In the genomic region with DNA sequence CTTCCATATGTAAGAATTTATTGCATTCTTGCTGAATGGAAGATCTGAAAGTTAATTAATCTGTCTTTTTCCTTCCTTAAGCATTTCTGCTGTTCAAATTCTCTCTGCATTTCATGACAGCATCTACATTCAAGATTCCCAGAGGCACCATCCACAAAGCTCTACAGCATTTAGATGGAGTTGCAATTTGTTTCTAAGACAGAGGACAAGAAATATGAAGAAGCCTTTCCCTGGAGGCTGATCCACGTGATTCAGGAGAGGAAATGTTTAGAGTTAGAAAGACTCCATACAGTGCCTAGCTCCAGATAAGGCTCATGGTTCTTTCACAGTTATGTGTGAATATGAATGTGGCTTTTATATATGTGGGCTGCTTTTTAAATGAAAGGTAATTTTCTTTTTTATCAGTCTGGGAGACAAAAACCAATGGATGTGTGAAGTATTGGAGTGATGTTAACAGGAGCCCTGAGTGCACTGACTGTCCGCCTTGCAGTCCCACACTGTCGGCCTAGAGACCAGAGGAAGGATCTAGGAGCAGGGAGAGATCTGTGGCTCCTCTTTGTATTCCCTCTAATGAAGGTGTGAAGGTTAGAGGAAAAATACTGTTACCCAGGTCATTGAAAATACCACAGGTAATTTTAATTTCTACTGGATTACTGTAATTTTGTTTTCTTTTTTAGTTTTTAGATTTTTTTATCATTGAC, we compare ENCODE assay signal across 1 cellular context.
TF ChIP-seq lines count a peak whose summit lies in the region.

No MANE protein-coding gene starts in this region.

TF ChIP-seq in WTC11, 78 proteins besides CTCF, POLR2A, EP300 and RAD21 (continued from another document):
- TF ChIP-seq, protein P1, sequence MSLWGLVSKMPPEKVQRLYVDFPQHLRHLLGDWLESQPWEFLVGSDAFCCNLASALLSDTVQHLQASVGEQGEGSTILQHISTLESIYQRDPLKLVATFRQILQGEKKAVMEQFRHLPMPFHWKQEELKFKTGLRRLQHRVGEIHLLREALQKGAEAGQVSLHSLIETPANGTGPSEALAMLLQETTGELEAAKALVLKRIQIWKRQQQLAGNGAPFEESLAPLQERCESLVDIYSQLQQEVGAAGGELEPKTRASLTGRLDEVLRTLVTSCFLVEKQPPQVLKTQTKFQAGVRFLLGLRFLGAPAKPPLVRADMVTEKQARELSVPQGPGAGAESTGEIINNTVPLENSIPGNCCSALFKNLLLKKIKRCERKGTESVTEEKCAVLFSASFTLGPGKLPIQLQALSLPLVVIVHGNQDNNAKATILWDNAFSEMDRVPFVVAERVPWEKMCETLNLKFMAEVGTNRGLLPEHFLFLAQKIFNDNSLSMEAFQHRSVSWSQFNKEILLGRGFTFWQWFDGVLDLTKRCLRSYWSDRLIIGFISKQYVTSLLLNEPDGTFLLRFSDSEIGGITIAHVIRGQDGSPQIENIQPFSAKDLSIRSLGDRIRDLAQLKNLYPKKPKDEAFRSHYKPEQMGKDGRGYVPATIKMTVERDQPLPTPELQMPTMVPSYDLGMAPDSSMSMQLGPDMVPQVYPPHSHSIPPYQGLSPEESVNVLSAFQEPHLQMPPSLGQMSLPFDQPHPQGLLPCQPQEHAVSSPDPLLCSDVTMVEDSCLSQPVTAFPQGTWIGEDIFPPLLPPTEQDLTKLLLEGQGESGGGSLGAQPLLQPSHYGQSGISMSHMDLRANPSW (CRISPR knock-in tag; conservative IDR thresholded peaks at IDR 0.05; ENCODE audit: low read depth): no peak
- TF ChIP-seq, protein P2, sequence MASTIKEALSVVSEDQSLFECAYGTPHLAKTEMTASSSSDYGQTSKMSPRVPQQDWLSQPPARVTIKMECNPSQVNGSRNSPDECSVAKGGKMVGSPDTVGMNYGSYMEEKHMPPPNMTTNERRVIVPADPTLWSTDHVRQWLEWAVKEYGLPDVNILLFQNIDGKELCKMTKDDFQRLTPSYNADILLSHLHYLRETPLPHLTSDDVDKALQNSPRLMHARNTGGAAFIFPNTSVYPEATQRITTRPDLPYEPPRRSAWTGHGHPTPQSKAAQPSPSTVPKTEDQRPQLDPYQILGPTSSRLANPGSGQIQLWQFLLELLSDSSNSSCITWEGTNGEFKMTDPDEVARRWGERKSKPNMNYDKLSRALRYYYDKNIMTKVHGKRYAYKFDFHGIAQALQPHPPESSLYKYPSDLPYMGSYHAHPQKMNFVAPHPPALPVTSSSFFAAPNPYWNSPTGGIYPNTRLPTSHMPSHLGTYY (CRISPR knock-in tag; IDR thresholded peaks at IDR 0.05): no peak
- TF ChIP-seq, protein P3, sequence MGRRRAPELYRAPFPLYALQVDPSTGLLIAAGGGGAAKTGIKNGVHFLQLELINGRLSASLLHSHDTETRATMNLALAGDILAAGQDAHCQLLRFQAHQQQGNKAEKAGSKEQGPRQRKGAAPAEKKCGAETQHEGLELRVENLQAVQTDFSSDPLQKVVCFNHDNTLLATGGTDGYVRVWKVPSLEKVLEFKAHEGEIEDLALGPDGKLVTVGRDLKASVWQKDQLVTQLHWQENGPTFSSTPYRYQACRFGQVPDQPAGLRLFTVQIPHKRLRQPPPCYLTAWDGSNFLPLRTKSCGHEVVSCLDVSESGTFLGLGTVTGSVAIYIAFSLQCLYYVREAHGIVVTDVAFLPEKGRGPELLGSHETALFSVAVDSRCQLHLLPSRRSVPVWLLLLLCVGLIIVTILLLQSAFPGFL (CRISPR knock-in tag; IDR thresholded peaks at IDR 0.05; ENCODE audit: borderline replicate concordance): no peak
- TF ChIP-seq, protein P4, sequence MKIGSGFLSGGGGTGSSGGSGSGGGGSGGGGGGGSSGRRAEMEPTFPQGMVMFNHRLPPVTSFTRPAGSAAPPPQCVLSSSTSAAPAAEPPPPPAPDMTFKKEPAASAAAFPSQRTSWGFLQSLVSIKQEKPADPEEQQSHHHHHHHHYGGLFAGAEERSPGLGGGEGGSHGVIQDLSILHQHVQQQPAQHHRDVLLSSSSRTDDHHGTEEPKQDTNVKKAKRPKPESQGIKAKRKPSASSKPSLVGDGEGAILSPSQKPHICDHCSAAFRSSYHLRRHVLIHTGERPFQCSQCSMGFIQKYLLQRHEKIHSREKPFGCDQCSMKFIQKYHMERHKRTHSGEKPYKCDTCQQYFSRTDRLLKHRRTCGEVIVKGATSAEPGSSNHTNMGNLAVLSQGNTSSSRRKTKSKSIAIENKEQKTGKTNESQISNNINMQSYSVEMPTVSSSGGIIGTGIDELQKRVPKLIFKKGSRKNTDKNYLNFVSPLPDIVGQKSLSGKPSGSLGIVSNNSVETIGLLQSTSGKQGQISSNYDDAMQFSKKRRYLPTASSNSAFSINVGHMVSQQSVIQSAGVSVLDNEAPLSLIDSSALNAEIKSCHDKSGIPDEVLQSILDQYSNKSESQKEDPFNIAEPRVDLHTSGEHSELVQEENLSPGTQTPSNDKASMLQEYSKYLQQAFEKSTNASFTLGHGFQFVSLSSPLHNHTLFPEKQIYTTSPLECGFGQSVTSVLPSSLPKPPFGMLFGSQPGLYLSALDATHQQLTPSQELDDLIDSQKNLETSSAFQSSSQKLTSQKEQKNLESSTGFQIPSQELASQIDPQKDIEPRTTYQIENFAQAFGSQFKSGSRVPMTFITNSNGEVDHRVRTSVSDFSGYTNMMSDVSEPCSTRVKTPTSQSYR (CRISPR knock-in tag; IDR thresholded peaks at IDR 0.05): no peak
- no peak for TF ChIP-seq TCF7 (CRISPR knock-in tag; IDR thresholded peaks at IDR 0.05; ENCODE audit: low read depth)
- no peak for TF ChIP-seq TP53 (CRISPR knock-in tag; IDR thresholded peaks at IDR 0.05)
- TF ChIP-seq MXD4 (CRISPR knock-in tag; IDR thresholded peaks at IDR 0.05; ENCODE audit: borderline replicate concordance): no peak
- TF ChIP-seq, protein P5, sequence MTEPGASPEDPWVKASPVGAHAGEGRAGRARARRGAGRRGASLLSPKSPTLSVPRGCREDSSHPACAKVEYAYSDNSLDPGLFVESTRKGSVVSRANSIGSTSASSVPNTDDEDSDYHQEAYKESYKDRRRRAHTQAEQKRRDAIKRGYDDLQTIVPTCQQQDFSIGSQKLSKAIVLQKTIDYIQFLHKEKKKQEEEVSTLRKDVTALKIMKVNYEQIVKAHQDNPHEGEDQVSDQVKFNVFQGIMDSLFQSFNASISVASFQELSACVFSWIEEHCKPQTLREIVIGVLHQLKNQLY (CRISPR knock-in tag; IDR thresholded peaks at IDR 0.05): no peak
- TF ChIP-seq, protein P6, sequence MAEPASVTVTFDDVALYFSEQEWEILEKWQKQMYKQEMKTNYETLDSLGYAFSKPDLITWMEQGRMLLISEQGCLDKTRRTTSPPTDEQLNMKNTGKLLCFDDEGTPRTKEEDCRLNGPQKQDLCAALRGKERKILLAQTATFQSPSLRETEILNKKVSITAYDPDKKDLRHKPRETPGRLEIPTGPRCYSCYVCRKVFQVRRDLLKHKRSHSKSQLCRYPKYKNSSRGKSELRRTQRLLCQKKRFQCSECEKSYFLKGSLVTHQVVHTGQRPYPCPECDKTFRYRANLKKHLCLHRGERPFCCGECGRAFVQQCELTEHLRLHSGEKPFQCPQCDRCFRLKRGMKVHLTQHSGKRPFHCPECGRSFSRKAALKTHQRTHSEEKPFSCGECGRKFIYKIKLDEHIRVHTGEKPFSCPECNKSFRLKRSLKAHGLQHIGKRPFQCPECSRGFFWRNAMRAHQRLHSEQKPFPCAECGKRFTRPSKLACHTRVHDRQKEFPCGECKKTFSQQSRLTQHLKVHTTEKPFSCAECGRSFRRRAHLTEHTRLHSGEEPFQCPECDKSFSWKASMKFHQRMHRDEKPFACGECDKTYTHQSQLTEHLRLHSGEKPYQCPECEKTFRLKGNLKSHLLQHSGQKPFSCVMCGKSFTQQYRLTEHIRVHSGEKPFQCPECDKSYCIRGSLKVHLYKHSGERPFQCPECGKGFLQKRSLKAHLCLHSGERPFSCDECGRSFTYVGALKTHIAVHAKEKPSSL (CRISPR knock-in tag; conservative IDR thresholded peaks at IDR 0.05): no peak
- TF ChIP-seq SMAD4 (CRISPR knock-in tag; IDR thresholded peaks at IDR 0.05): no peak
- TF ChIP-seq FOXP1 (CRISPR knock-in tag; IDR thresholded peaks at IDR 0.05; ENCODE audit: borderline replicate concordance): no peak
- no peak for TF ChIP-seq HMGA2 (CRISPR knock-in tag; IDR thresholded peaks at IDR 0.05)
- TF ChIP-seq, protein P7, sequence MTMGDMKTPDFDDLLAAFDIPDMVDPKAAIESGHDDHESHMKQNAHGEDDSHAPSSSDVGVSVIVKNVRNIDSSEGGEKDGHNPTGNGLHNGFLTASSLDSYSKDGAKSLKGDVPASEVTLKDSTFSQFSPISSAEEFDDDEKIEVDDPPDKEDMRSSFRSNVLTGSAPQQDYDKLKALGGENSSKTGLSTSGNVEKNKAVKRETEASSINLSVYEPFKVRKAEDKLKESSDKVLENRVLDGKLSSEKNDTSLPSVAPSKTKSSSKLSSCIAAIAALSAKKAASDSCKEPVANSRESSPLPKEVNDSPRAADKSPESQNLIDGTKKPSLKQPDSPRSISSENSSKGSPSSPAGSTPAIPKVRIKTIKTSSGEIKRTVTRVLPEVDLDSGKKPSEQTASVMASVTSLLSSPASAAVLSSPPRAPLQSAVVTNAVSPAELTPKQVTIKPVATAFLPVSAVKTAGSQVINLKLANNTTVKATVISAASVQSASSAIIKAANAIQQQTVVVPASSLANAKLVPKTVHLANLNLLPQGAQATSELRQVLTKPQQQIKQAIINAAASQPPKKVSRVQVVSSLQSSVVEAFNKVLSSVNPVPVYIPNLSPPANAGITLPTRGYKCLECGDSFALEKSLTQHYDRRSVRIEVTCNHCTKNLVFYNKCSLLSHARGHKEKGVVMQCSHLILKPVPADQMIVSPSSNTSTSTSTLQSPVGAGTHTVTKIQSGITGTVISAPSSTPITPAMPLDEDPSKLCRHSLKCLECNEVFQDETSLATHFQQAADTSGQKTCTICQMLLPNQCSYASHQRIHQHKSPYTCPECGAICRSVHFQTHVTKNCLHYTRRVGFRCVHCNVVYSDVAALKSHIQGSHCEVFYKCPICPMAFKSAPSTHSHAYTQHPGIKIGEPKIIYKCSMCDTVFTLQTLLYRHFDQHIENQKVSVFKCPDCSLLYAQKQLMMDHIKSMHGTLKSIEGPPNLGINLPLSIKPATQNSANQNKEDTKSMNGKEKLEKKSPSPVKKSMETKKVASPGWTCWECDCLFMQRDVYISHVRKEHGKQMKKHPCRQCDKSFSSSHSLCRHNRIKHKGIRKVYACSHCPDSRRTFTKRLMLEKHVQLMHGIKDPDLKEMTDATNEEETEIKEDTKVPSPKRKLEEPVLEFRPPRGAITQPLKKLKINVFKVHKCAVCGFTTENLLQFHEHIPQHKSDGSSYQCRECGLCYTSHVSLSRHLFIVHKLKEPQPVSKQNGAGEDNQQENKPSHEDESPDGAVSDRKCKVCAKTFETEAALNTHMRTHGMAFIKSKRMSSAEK (CRISPR knock-in tag; IDR thresholded peaks at IDR 0.05; ENCODE audit: borderline replicate concordance): no peak
